8 cellular contexts compared by ENCODE assay signal in genomic region chr5:59038169-59039002, GRCh38.
DNase-seq lines count a peak whose midpoint lies in the region; ATAC-seq and TF ChIP-seq lines count a peak whose summit lies in the region.

No MANE protein-coding gene starts in this region.

- H3K36me3 ChIP-seq in BE2C (peaks cover 2% of the 10 kb centered on the region; the same call in 1 of the 2 replicates), HEK293 (ENCODE audit: control insufficient read depth in 2 of 2, insufficient read depth in 1 of 2, low read length in 2 of 2) (no peaks in the 10 kb centered on the region)

- TF ChIP-seq CTCF in BE2C (IDR thresholded peaks at IDR 0.05; ENCODE audit: low read depth, low read length) (no peak), HEK293 (tag by site-specific recombination; IDR thresholded peaks at IDR 0.05) (no peak)

- no peak for ATAC-seq in activated T-helper 17 cell treated with anti-CD3 and anti-CD28 coated beads, Interleukin-2, amount 50 U/mL, for 72 hours (replicated peaks)
- ATAC-seq in stimulated activated memory B cell treated with anti-CD40 and anti-IgM and Interleukin-4, amounts not matched to agents 10 μg/mL and 1 μg/mL and 100 μg/mL, for 72 hours: no peak

- H3K9me3 ChIP-seq in BE2C (no peaks in the 10 kb centered on the region), HEK293 (ENCODE audit: control insufficient read depth, insufficient read depth, low read depth, low read length) (no peaks in the 10 kb centered on the region)

- no peaks in the 10 kb centered on the region for H3K9me3 Mint-ChIP-seq in activated T-helper 17 cell treated with anti-CD3 and anti-CD28 coated beads, Interleukin-2, amount 50 U/mL, for 72 hours
- no peaks in the 10 kb centered on the region for H3K9me3 Mint-ChIP-seq in stimulated activated memory B cell treated with anti-CD40 and anti-IgM and Interleukin-4, amounts not matched to agents 10 μg/mL and 1 μg/mL and 100 μg/mL, for 72 hours

- no peaks in the 10 kb centered on the region for H3K27me3 ChIP-seq in BE2C

- H3K27ac ChIP-seq in HEK293 (ENCODE audit: extremely low read depth, low read depth, low read length): peak overlapping the region; percentile 62; the same call in 1 of the 2 replicates

- CTCF ChIA-PET in HEK293 (lab: Yijun Ruan, JAX): interaction anchor here (0.6 to 0.9 kb wide), 4 partner anchors 22 to 167 kb away, joined by 3 read pairs; no protein-coding TSS in a partner anchor

- H3K4me1 ChIP-seq in BE2C (peaks cover 14% of the 10 kb centered on the region; the same call in 1 of the 2 replicates), HEK293 (ENCODE audit: control insufficient read depth, insufficient read depth, low read length) (peaks cover 23% of the 10 kb centered on the region)

- H3K4me1 Mint-ChIP-seq in activated T-helper 17 cell treated with anti-CD3 and anti-CD28 coated beads, Interleukin-2, amount 50 U/mL, for 72 hours: peaks cover 18% of the 10 kb centered on the region
- peaks cover 26% of the 10 kb centered on the region for H3K4me1 Mint-ChIP-seq in stimulated activated memory B cell treated with anti-CD40 and anti-IgM and Interleukin-4, amounts not matched to agents 10 μg/mL and 1 μg/mL and 100 μg/mL, for 72 hours

- DNase-seq in BE2C (peak; percentile 47), NCI-H510A treated with DMSO at 0.1 percent for 48 hours (lab: John Stamatoyannopoulos, UW) (no peak), retina (no peak)
- no peak for DNase-seq in stimulated activated CD4-positive, alpha-beta T cell treated with anti-CD3 and anti-CD28 coated beads, Interleukin-12 subunit alpha, Interleukin-12 subunit beta, amount 100 ng/mL, for 4 hours

- H3K4me3 ChIP-seq in BE2C (ENCODE audit: low read depth, low read length): peak overlapping the region; percentile 95
- H3K4me3 ChIP-seq in HEK293 (ENCODE audit: low read depth, low read length): peak overlapping the region; percentile 62
- H3K4me3 ChIP-seq in iPS-11a (ENCODE audit: low read depth, low read length): peak overlapping the region; percentile 66

- no peaks in the 10 kb centered on the region for H3K27me3 Mint-ChIP-seq in activated T-helper 17 cell treated with anti-CD3 and anti-CD28 coated beads, Interleukin-2, amount 50 U/mL, for 72 hours
- peaks cover 9% of the 10 kb centered on the region for H3K27me3 Mint-ChIP-seq in stimulated activated memory B cell treated with anti-CD40 and anti-IgM and Interleukin-4, amounts not matched to agents 10 μg/mL and 1 μg/mL and 100 μg/mL, for 72 hours

- peak overlapping the region; percentile 90 for H3K27ac Mint-ChIP-seq in activated T-helper 17 cell treated with anti-CD3 and anti-CD28 coated beads, Interleukin-2, amount 50 U/mL, for 72 hours
- H3K27ac Mint-ChIP-seq in stimulated activated memory B cell treated with anti-CD40 and anti-IgM and Interleukin-4, amounts not matched to agents 10 μg/mL and 1 μg/mL and 100 μg/mL, for 72 hours: peak overlapping the region; percentile 75

- peaks cover 69% of the 10 kb centered on the region for H3K36me3 Mint-ChIP-seq in activated T-helper 17 cell treated with anti-CD3 and anti-CD28 coated beads, Interleukin-2, amount 50 U/mL, for 72 hours (ENCODE audit: low read depth)
- no peaks in the 10 kb centered on the region for H3K36me3 Mint-ChIP-seq in stimulated activated memory B cell treated with anti-CD40 and anti-IgM and Interleukin-4, amounts not matched to agents 10 μg/mL and 1 μg/mL and 100 μg/mL, for 72 hours

- H3K4me3 Mint-ChIP-seq in activated T-helper 17 cell treated with anti-CD3 and anti-CD28 coated beads, Interleukin-2, amount 50 U/mL, for 72 hours: peak overlapping the region; percentile 96
- peak overlapping the region; percentile 88 for H3K4me3 Mint-ChIP-seq in stimulated activated memory B cell treated with anti-CD40 and anti-IgM and Interleukin-4, amounts not matched to agents 10 μg/mL and 1 μg/mL and 100 μg/mL, for 72 hours

- POLR2A ChIA-PET in HEK293 (lab: Yijun Ruan, JAX): no interaction called here

TF ChIP-seq in HEK293, 187 proteins besides CTCF, POLR2A, EP300 and RAD21:
- TF ChIP-seq SCRT2 (tag by site-specific recombination; IDR thresholded peaks at IDR 0.05) (no peak), KLF7 (tag by site-specific recombination; IDR thresholded peaks at IDR 0.05; ENCODE audit: borderline replicate concordance) (no peak), IKZF3 (tag by site-specific recombination; IDR thresholded peaks at IDR 0.05) (no peak), ZNF155 (tag by site-specific recombination; IDR thresholded peaks at IDR 0.05) (no peak), ZNF426 (tag by site-specific recombination; IDR thresholded peaks at IDR 0.05) (no peak), PRDM4 (tag by site-specific recombination; IDR thresholded peaks at IDR 0.05) (no peak), GLIS2 (tag by site-specific recombination; IDR thresholded peaks at IDR 0.05) (no peak), ZSCAN18 (tag by site-specific recombination; IDR thresholded peaks at IDR 0.05) (no peak), ZNF747 (tag by site-specific recombination; IDR thresholded peaks at IDR 0.05) (no peak), ZNF600 (tag by site-specific recombination; IDR thresholded peaks at IDR 0.05) (peak; percentile 56), ZNF544 (tag by site-specific recombination; IDR thresholded peaks at IDR 0.05) (no peak), ZBTB49 (tag by site-specific recombination; IDR thresholded peaks at IDR 0.05; ENCODE audit: low read depth) (no peak), ZBTB20 (tag by site-specific recombination; IDR thresholded peaks at IDR 0.05) (peak; percentile 67; the same call in 1 of the 2 replicates)
